Comparison of ENCODE assay signal across 29 cellular contexts in genomic region chr3:129764090-129764489, GRCh38.
"Had no signal": no experiment of that assay in that cellular context is flagged by ENCODE, and none has a peak within 500 bp of the region (broad histone marks: within the 10 kb centered on the region; RNA-seq: fewer than 3 reads in every experiment).

No MANE protein-coding gene starts in this region.

- H3K9me3 ChIP-seq: Peyer's patch, SJCRH30, SK-N-SH had no signal

- H3K36me3 ChIP-seq: brain microvascular endothelial cell, cardiac muscle cell, Peyer's patch, SJCRH30 had no signal

- H3K27me3 Mint-ChIP-seq: activated CD8-positive, alpha-beta T cell treated with anti-CD3 and anti-CD28 coated beads for 36 hours; activated naive CD8-positive, alpha-beta T cell had no signal

- DNase-seq: activated CD4-positive, alpha-beta T cell treated with anti-CD3 and anti-CD28 coated beads for 4 hours; activated CD8-positive, alpha-beta memory T cell treated with anti-CD3 and anti-CD28 coated beads, Interleukin-2, amount 50 U/mL, for 4 hours; activated CD8-positive, alpha-beta T cell treated with anti-CD3 and anti-CD28 coated beads for 36 hours; activated effector memory CD4-positive, alpha-beta T cell treated with Interleukin-2 at 50 U/mL for 16 hours; activated naive CD4-positive, alpha-beta T cell treated with Interleukin-2 at 50 U/mL for 16 hours; amygdala; brain microvascular endothelial cell; IMR-90; KG1; NCI-H1105 treated with DMSO at 0.1 percent for 48 hours; NCI-H1436 treated with DMSO at 0.1 percent for 48 hours; NCI-H187 treated with DMSO at 0.1 percent for 48 hours; NCI-H2171 treated with DMSO at 0.1 percent for 48 hours; NCI-H226; NCI-H510A; NCI-H526 treated with DMSO at 0.1 percent for 48 hours; NCI-H82; OCI-M1; Peyer's patch; Right ventricle myocardium superior; SJCRH30; SK-N-SH; T-helper 1 cell had no signal

- H3K27me3 ChIP-seq: brain microvascular endothelial cell, cardiac muscle cell, Peyer's patch, SJCRH30 had no signal

- H3K4me1 ChIP-seq: Peyer's patch, SJCRH30 had no signal

- H3K4me2 ChIP-seq: SK-N-SH had no signal

- ATAC-seq: activated CD8-positive, alpha-beta T cell treated with anti-CD3 and anti-CD28 coated beads for 36 hours had no signal

- H3K27ac ChIP-seq: brain microvascular endothelial cell, cardiac muscle cell, Peyer's patch, RWPE1, SJCRH30, VCaP had no signal

- H3K9me3 Mint-ChIP-seq: activated CD8-positive, alpha-beta T cell treated with anti-CD3 and anti-CD28 coated beads for 36 hours; activated T-helper 1 cell treated with anti-CD3 and anti-CD28 coated beads, Interleukin-12 subunit alpha, Interleukin-12 subunit beta, Interleukin-2, Interleukin-4 antibody, amounts not matched to agents 30 ng/mL and 10 ng/mL and 1 ng/mL, durations not matched to agents 14 hours and 24 hours and 36 hours had no signal

- H3K27ac Mint-ChIP-seq: activated CD8-positive, alpha-beta T cell treated with anti-CD3 and anti-CD28 coated beads for 36 hours; activated naive CD8-positive, alpha-beta T cell; activated T-helper 1 cell treated with anti-CD3 and anti-CD28 coated beads, Interleukin-12 subunit alpha, Interleukin-12 subunit beta, Interleukin-2, Interleukin-4 antibody, amounts not matched to agents 30 ng/mL and 10 ng/mL and 1 ng/mL, durations not matched to agents 14 hours and 24 hours and 36 hours had no signal

- FAIRE-seq: astrocyte had no signal

- H3K4me3 Mint-ChIP-seq: activated CD8-positive, alpha-beta T cell treated with anti-CD3 and anti-CD28 coated beads for 36 hours; activated naive CD8-positive, alpha-beta T cell; activated T-helper 1 cell treated with anti-CD3 and anti-CD28 coated beads, Interleukin-12 subunit alpha, Interleukin-12 subunit beta, Interleukin-2, Interleukin-4 antibody, amounts not matched to agents 30 ng/mL and 10 ng/mL and 1 ng/mL, durations not matched to agents 14 hours and 24 hours and 36 hours had no signal

- H3K4me3 ChIP-seq: cardiac muscle cell, Peyer's patch, SJCRH30 had no signal

- H3K9ac ChIP-seq: SK-N-SH had no signal
